Comparison of ENCODE assay signal across 8 cellular contexts in genomic region chr10:124743188-124744046, GRCh38. TPM values are rescaled to one million over a fixed set of nuclear protein-coding genes. Genes with fewer than 3 reads are reported as not detected.
DNase-seq lines count a peak whose midpoint lies in the region; ATAC-seq and TF ChIP-seq lines count a peak whose summit lies in the region.

No MANE protein-coding gene starts in this region.

- peak overlapping the region; percentile 93 for H3K27ac Mint-ChIP-seq in activated CD4-positive, alpha-beta T cell treated with anti-CD3 and anti-CD28 coated beads for 36 hours
- H3K27ac Mint-ChIP-seq in activated B cell treated with CpG ODN at 0.5 μM for 24 hours, result peak overlapping the region; percentile 97
- H3K27ac Mint-ChIP-seq in naive thymus-derived CD4-positive, alpha-beta T cell, result peak overlapping the region; percentile 87 to 96 (median 94)

- intact Hi-C loops in activated CD4-positive, alpha-beta T cell treated with anti-CD3 and anti-CD28 coated beads for 36 hours (cut with DNase I, micrococcal nuclease), result loop anchor here (1.0 to 10.0 kb wide), 9 partner anchors 36 to 281 kb away; partner anchors contain the start of genes ABRAXAS2 (in 1 of the 2), EEF1AKMT2 (in 1 of the 2) and LHPP (in 1 of the 2)
- intact Hi-C loops in activated B cell treated with CpG ODN at 0.5 μM for 24 hours (cut with micrococcal nuclease), result loop anchor here (1.0 to 2.0 kb wide), 5 partner anchors 48 to 355 kb away; partner anchors contain the start of gene EEF1AKMT2
- intact Hi-C loops in naive thymus-derived CD4-positive, alpha-beta T cell (cut with micrococcal nuclease), result loop anchor here (1.0 to 10.0 kb wide), 11 partner anchors 48 to 749 kb away; partner anchors contain the start of genes ABRAXAS2 (in 2 of the 2), EEF1AKMT2 (in 2 of the 2), OAT (in 2 of the 2) and LHPP (in 1 of the 2)

- CTCF ChIA-PET in activated CD4-positive, alpha-beta T cell treated with anti-CD3 and anti-CD28 coated beads for 36 hours (lab: Charles Lee), result interaction anchor here (0.5 to 4.1 kb wide), 10 partner anchors 12 to 206 kb away, joined by 3 to 54 read pairs (median 4); no protein-coding TSS in a partner anchor
- CTCF ChIA-PET in activated B cell treated with CpG ODN at 0.5 μM for 24 hours (lab: Charles Lee), result interaction anchor here (1.0 to 4.9 kb wide), 16 partner anchors 22 to 219 kb away, joined by 3 to 178 read pairs (median 24); no protein-coding TSS in a partner anchor
- CTCF ChIA-PET in naive thymus-derived CD4-positive, alpha-beta T cell (lab: Charles Lee), result interaction anchor here (0.6 to 5.3 kb wide), 9 partner anchors 13 to 213 kb away, joined by 3 to 150 read pairs (median 29); no protein-coding TSS in a partner anchor

- peaks cover 43 to 48% of the 10 kb centered on the region in 2 donors for H3K4me1 ChIP-seq in naive thymus-derived CD4-positive, alpha-beta T cell (ENCODE audit: control insufficient read depth in 2 of 2, insufficient read depth in 2 of 2, low read length in 2 of 2)

- H3K36me3 Mint-ChIP-seq in activated CD4-positive, alpha-beta T cell treated with anti-CD3 and anti-CD28 coated beads for 36 hours (ENCODE audit: low read depth), result peaks cover 9% of the 10 kb centered on the region
- H3K36me3 Mint-ChIP-seq in activated B cell treated with CpG ODN at 0.5 μM for 24 hours (ENCODE audit: low read depth), result peaks cover 18% of the 10 kb centered on the region
- peaks cover 0 to 18% (median 0%) of the 10 kb centered on the region in 5 donors for H3K36me3 Mint-ChIP-seq in naive thymus-derived CD4-positive, alpha-beta T cell

- H3K4me3 ChIP-seq in naive thymus-derived CD4-positive, alpha-beta T cell (ENCODE audit: low read length), result peak overlapping the region; percentile 61

- H3K27me3 Mint-ChIP-seq in activated CD4-positive, alpha-beta T cell treated with anti-CD3 and anti-CD28 coated beads for 36 hours, result peaks cover 7% of the 10 kb centered on the region
- H3K27me3 Mint-ChIP-seq in activated B cell treated with CpG ODN at 0.5 μM for 24 hours, result no peaks in the 10 kb centered on the region
- peaks cover 0 to 26% (median 0%) of the 10 kb centered on the region in 5 donors for H3K27me3 Mint-ChIP-seq in naive thymus-derived CD4-positive, alpha-beta T cell

- H3K27ac ChIP-seq in naive thymus-derived CD4-positive, alpha-beta T cell (ENCODE audit: low read depth, low read length), result peak overlapping the region; percentile 57

- no peaks in the 10 kb centered on the region for H3K9me3 ChIP-seq in naive thymus-derived CD4-positive, alpha-beta T cell (ENCODE audit: control insufficient read depth in 2 of 3, low read length in 3 of 3)

- H3K36me3 ChIP-seq in naive thymus-derived CD4-positive, alpha-beta T cell (ENCODE audit: control insufficient read depth in 2 of 3, insufficient read depth in 3 of 3, low read length in 3 of 3), result peaks cover 0 to 4% (median 0%) of the 10 kb centered on the region in 3 experiments

- no peaks in the 10 kb centered on the region for H3K9me3 Mint-ChIP-seq in activated CD4-positive, alpha-beta T cell treated with anti-CD3 and anti-CD28 coated beads for 36 hours (ENCODE audit: low read depth)
- H3K9me3 Mint-ChIP-seq in activated B cell treated with CpG ODN at 0.5 μM for 24 hours, result no peaks in the 10 kb centered on the region
- H3K9me3 Mint-ChIP-seq in naive thymus-derived CD4-positive, alpha-beta T cell, result no peaks in the 10 kb centered on the region

- no peak for TF ChIP-seq POLR2A in erythroblast (IDR thresholded peaks at IDR 0.05; ENCODE audit: low read length)

- POLR2A ChIA-PET in activated CD4-positive, alpha-beta T cell treated with anti-CD3 and anti-CD28 coated beads for 36 hours (lab: Charles Lee), result interaction anchor here (3.1 kb wide), 1 partner anchor 55 kb away, joined by 20 read pairs; no protein-coding TSS in a partner anchor
- POLR2A ChIA-PET in activated B cell treated with CpG ODN at 0.5 μM for 24 hours (lab: Charles Lee), result interaction anchor here (0.6 to 5.2 kb wide), 20 partner anchors 10 to 282 kb away, joined by 3 to 312 read pairs (median 14); partner anchors contain the start of genes ABRAXAS2, EEF1AKMT2 and LHPP
- POLR2A ChIA-PET in naive thymus-derived CD4-positive, alpha-beta T cell (lab: Charles Lee), result interaction anchor here (0.8 to 4.9 kb wide), 6 partner anchors 11 to 117 kb away, joined by 4 to 77 read pairs (median 17); no protein-coding TSS in a partner anchor

- no peak for TF ChIP-seq CTCF in activated B cell treated with CpG ODN at 0.5 μM for 24 hours (IDR thresholded peaks at IDR 0.05)

- H3K4me1 Mint-ChIP-seq in activated CD4-positive, alpha-beta T cell treated with anti-CD3 and anti-CD28 coated beads for 36 hours, result peaks cover 57% of the 10 kb centered on the region
- H3K4me1 Mint-ChIP-seq in activated B cell treated with CpG ODN at 0.5 μM for 24 hours, result peaks cover 55% of the 10 kb centered on the region
- H3K4me1 Mint-ChIP-seq in naive thymus-derived CD4-positive, alpha-beta T cell, result peaks cover 37 to 63% (median 55%) of the 10 kb centered on the region in 7 donors

- ATAC-seq in activated CD4-positive, alpha-beta T cell treated with anti-CD3 and anti-CD28 coated beads for 36 hours, result no peak
- no peak for ATAC-seq in activated B cell treated with CpG ODN at 0.5 μM for 24 hours (ENCODE audit: low read depth)
- ATAC-seq in naive thymus-derived CD4-positive, alpha-beta T cell, result peak; percentile 12

- H3K27me3 ChIP-seq in naive thymus-derived CD4-positive, alpha-beta T cell (ENCODE audit: control insufficient read depth in 2 of 2, insufficient read depth in 2 of 2, low read length in 2 of 2), result no peaks in the 10 kb centered on the region

- H3K4me3 Mint-ChIP-seq in activated CD4-positive, alpha-beta T cell treated with anti-CD3 and anti-CD28 coated beads for 36 hours, result peak overlapping the region; percentile 91
- peak overlapping the region; percentile 97 for H3K4me3 Mint-ChIP-seq in activated B cell treated with CpG ODN at 0.5 μM for 24 hours
- peak overlapping the region; percentile 94 to 99 (median 98) for H3K4me3 Mint-ChIP-seq in naive thymus-derived CD4-positive, alpha-beta T cell

- peak; percentile 62 for DNase-seq in activated CD4-positive, alpha-beta T cell treated with anti-CD3 and anti-CD28 coated beads for 36 hours
- no peak for DNase-seq in activated CD4-positive, alpha-beta T cell treated with anti-CD3 and anti-CD28 coated beads, Interleukin-2, amount 50 U/mL, for 4 hours
- DNase-seq in HK-2 (ENCODE audit: unreplicated experiment), result peak; percentile 49
- DNase-seq in activated B cell treated with CpG ODN at 0.5 μM for 24 hours, result no peak
- DNase-seq in erythroblast (lab: John Stamatoyannopoulos, UW), result peak; percentile 64 to 74
- DNase-seq in naive thymus-derived CD4-positive, alpha-beta T cell, result peak in 2 of 9 donors; percentile 26 to 55
- no peak for DNase-seq in NCI-H2107 (lab: John Stamatoyannopoulos, UW)
- DNase-seq in NCI-H2029 (lab: John Stamatoyannopoulos, UW), result no peak

RNA-seq across cellular contexts. Expression of gene FAM53B, which starts 0.8 kb away (rescaled TPM):
- total RNA-seq in activated CD4-positive, alpha-beta T cell treated with anti-CD3 and anti-CD28 coated beads for 36 hours, result 10 to 100 TPM; 13.3 to 13.9 TPM
- total RNA-seq in activated B cell treated with CpG ODN at 0.5 μM for 24 hours, result 70.9 and 73.9 TPM in 2 replicates
- 10 to 100 TPM; 25.5 to 51.5 (median 28.6) TPM for total RNA-seq in naive thymus-derived CD4-positive, alpha-beta T cell
- 10 to 100 TPM in 1 of 2 donors, 1 to 10 TPM in 1; 3.9 to 18.8 TPM for polyA plus RNA-seq in naive thymus-derived CD4-positive, alpha-beta T cell

RNA-seq across cellular contexts. Expression of gene EEF1AKMT2, which starts 48.3 kb away (rescaled TPM):
- total RNA-seq in activated CD4-positive, alpha-beta T cell treated with anti-CD3 and anti-CD28 coated beads for 36 hours, result 10 to 100 TPM; 21.4 to 28.4 TPM
- total RNA-seq in activated B cell treated with CpG ODN at 0.5 μM for 24 hours, result 16.5 and 17.0 TPM in 2 replicates
- total RNA-seq in naive thymus-derived CD4-positive, alpha-beta T cell, result 10 to 100 TPM; 11.5 to 23.0 (median 21.0) TPM
- polyA plus RNA-seq in naive thymus-derived CD4-positive, alpha-beta T cell, result 10 to 100 TPM; 22.0 to 38.1 TPM

RNA-seq across cellular contexts. Expression of gene ABRAXAS2, which starts 58.2 kb away (rescaled TPM):
- 10 to 100 TPM; 20.2 to 24.2 TPM for total RNA-seq in activated CD4-positive, alpha-beta T cell treated with anti-CD3 and anti-CD28 coated beads for 36 hours
- total RNA-seq in activated B cell treated with CpG ODN at 0.5 μM for 24 hours, result 22.5 and 23.9 TPM in 2 replicates
- total RNA-seq in naive thymus-derived CD4-positive, alpha-beta T cell, result 10 to 100 TPM in 3 of 5 experiments, 1 to 10 TPM in 2; 7.0 to 17.5 (median 14.5) TPM
- 10 to 100 TPM; 12.2 to 14.2 TPM for polyA plus RNA-seq in naive thymus-derived CD4-positive, alpha-beta T cell

Comparison
In these comparisons a context has a peak if more than half of its experiments do, and no peak if none do; other contexts are left out.
1. DNase-seq: peak in activated CD4-positive, alpha-beta T cell treated with anti-CD3 and anti-CD28 coated beads for 36 hours (single experiment), HK-2 (single experiment) and erythroblast (2 of 2); none in activated CD4-positive, alpha-beta T cell treated with anti-CD3 and anti-CD28 coated beads, Interleukin-2, amount 50 U/mL, for 4 hours (0 of 2), activated B cell treated with CpG ODN at 0.5 μM for 24 hours (single experiment), NCI-H2107 (single experiment) and NCI-H2029 (single experiment).
2. Peak in every context shown above with its lines, with median percentiles within 50 percentile points of each other: H3K27ac Mint-ChIP-seq and H3K4me3 Mint-ChIP-seq.